In genomic region chr16:66552288-66553143, GRCh38 we compare ENCODE assay signal across 1 cellular context.
TF ChIP-seq lines count a peak whose summit lies in the region.

TSS of gene CKLF (plus strand) at chr16:66552576. CDS start at chr16:66552716, 140 bp downstream.

TF ChIP-seq in K562, 482 proteins besides CTCF, POLR2A, EP300 and RAD21 (continued from another document and continues in another):
- peak; percentile 25; the same call in 1 of the 2 replicates for TF ChIP-seq RREB1 (CRISPR knock-in tag; IDR thresholded peaks at IDR 0.05)
- TF ChIP-seq ARID2 (IDR thresholded peaks at IDR 0.05): no peak
- peak; percentile 81 for TF ChIP-seq CXXC5 (CRISPR knock-in tag; IDR thresholded peaks at IDR 0.05)
- no peak; the same call in 1 of the 2 replicates for TF ChIP-seq TCF7 (IDR thresholded peaks at IDR 0.05; ENCODE audit: borderline replicate concordance)
- TF ChIP-seq E2F3 (CRISPR knock-in tag; IDR thresholded peaks at IDR 0.05): peak; percentile 85; the same call in 1 of the 2 replicates
- TF ChIP-seq NBN (IDR thresholded peaks at IDR 0.05; ENCODE audit: low read depth): peak; percentile 66
- peak; percentile 22; the same call in 1 of the 2 replicates for TF ChIP-seq RAD51 (IDR thresholded peaks at IDR 0.05; ENCODE audit: borderline replicate concordance, low read depth)
- 0 out of 2 replicates have a peak, but pooled peaks have one; percentile 48 for TF ChIP-seq NR4A1 (CRISPR knock-in tag; IDR thresholded peaks at IDR 0.05)
- no peak for TF ChIP-seq NR4A1 (tag; IDR thresholded peaks at IDR 0.05)
- no peak for TF ChIP-seq ZNF316 (IDR thresholded peaks at IDR 0.05)
- peak; percentile 26 for TF ChIP-seq ZFP36 (IDR thresholded peaks at IDR 0.05; ENCODE audit: low read depth, low read length, partially characterized antibody)
- no peak for TF ChIP-seq MITF (IDR thresholded peaks at IDR 0.05)
- TF ChIP-seq TBL1XR1 (IDR thresholded peaks at IDR 0.05; ENCODE audit: low read length in 2 of 2): peak in 1 of 2 experiments; percentile 8; a peak in 1 of 4 replicates
- TF ChIP-seq ZNF785 (CRISPR knock-in tag; IDR thresholded peaks at IDR 0.05): no peak
- TF ChIP-seq CHD7 (IDR thresholded peaks at IDR 0.05; ENCODE audit: low read depth, low read length): no peak
- TF ChIP-seq FOXM1 (IDR thresholded peaks at IDR 0.05; ENCODE audit: low read depth): no peak
- TF ChIP-seq FOXM1 (CRISPR knock-in tag; IDR thresholded peaks at IDR 0.05; ENCODE audit: low read depth): peak; percentile 83
- TF ChIP-seq JUN (IDR thresholded peaks at IDR 0.05; ENCODE audit: borderline replicate concordance, low read depth, low read length): peak; percentile 23; the same call in 1 of the 2 replicates
- peak; percentile 92 for TF ChIP-seq JUN (CRISPR knock-in tag; IDR thresholded peaks at IDR 0.05; ENCODE audit: borderline replicate concordance)
- TF ChIP-seq KLF6 (CRISPR knock-in tag; IDR thresholded peaks at IDR 0.05; ENCODE audit: borderline replicate concordance): 0 out of 2 replicates have a peak, but pooled peaks have one; percentile 57
- TF ChIP-seq KDM1A (IDR thresholded peaks at IDR 0.05): peak in 1 of 2 experiments; percentile 80; a peak in 2 of 4 replicates
- peak; percentile 54; the same call in 1 of the 2 replicates for TF ChIP-seq SMARCA4 (IDR thresholded peaks at IDR 0.05)
- TF ChIP-seq TCFL5 (CRISPR knock-in tag; conservative IDR thresholded peaks at IDR 0.05): 0 out of 2 replicates have a peak, but pooled peaks have one; percentile 11
- TF ChIP-seq ATF7 (IDR thresholded peaks at IDR 0.05): peak; percentile 67; the same call in 1 of the 2 replicates
- TF ChIP-seq ZBTB1 (CRISPR knock-in tag; IDR thresholded peaks at IDR 0.05; ENCODE audit: borderline replicate concordance, low read depth): peak; percentile 90
- no peak; the same call in 1 of the 2 replicates for TF ChIP-seq SIN3B (IDR thresholded peaks at IDR 0.05; ENCODE audit: low read depth)
- no peak for TF ChIP-seq ETV6 (IDR thresholded peaks at IDR 0.05; ENCODE audit: borderline replicate concordance in 1 of 2, low read depth in 2 of 2, low read length in 1 of 2)
- TF ChIP-seq ETV6 (CRISPR knock-in tag; IDR thresholded peaks at IDR 0.05; ENCODE audit: borderline replicate concordance): peak; percentile 52; the same call in 1 of the 2 replicates
- TF ChIP-seq IFI16 (CRISPR knock-in tag; IDR thresholded peaks at IDR 0.05): no peak
- TF ChIP-seq ZBED1 (IDR thresholded peaks at IDR 0.05): 0 out of 2 replicates have a peak, but pooled peaks have one; percentile 40
- TF ChIP-seq CCNT2 (IDR thresholded peaks at IDR 0.05; ENCODE audit: borderline replicate concordance, extremely low read depth, insufficient read length, low read depth, low read length): peak; percentile 53
- TF ChIP-seq RBM17 (IDR thresholded peaks at IDR 0.05; ENCODE audit: borderline replicate concordance, low read depth, low read length): no peak
- no peak for TF ChIP-seq ZKSCAN1 (IDR thresholded peaks at IDR 0.05; ENCODE audit: low read depth, low read length)
- TF ChIP-seq ZNF217 (CRISPR knock-in tag; IDR thresholded peaks at IDR 0.05): no peak
- peak; percentile 60 for TF ChIP-seq RBBP5 (IDR thresholded peaks at IDR 0.05; ENCODE audit: borderline replicate concordance, insufficient read depth, low read length, poor library complexity, severe bottlenecking)
- peak in 1 of 2 experiments; percentile 95; a peak in 2 of 4 replicates for TF ChIP-seq FOXA3 (CRISPR knock-in tag; conservative IDR thresholded peaks at IDR 0.05 in 1 of 2, IDR thresholded peaks at IDR 0.05 in 1 of 2)
- peak; percentile 71 for TF ChIP-seq POLR2H (tag; IDR thresholded peaks at IDR 0.05; ENCODE audit: low read depth)
